26 cellular contexts compared by ENCODE assay signal in genomic region chr1:27077968-27078367, GRCh38.
DNase-seq lines count a peak whose midpoint lies in the region; ATAC-seq, FAIRE-seq and TF ChIP-seq lines count a peak whose summit lies in the region.
"Had no signal": no experiment of that assay in that cellular context is flagged by ENCODE, and none has a peak within 500 bp of the region (broad histone marks: within the 10 kb centered on the region; RNA-seq: fewer than 3 reads in every experiment).

No MANE protein-coding gene starts in this region.

- POLR2A ChIA-PET in HEK293 (lab: Yijun Ruan, JAX) (no interaction called here), K562 (lab: Yijun Ruan, JAX) (interaction anchor here (1.3 kb wide), 1 partner anchor 22 kb away, joined by 5 read pairs; no protein-coding TSS in a partner anchor)

- TF ChIP-seq CTCF in HEK293 (tag by site-specific recombination; IDR thresholded peaks at IDR 0.05) (no peak), K562 (IDR thresholded peaks at IDR 0.05 in 2 of 3, conservative IDR thresholded peaks at IDR 0.05 in 1 of 3; ENCODE audit: insufficient read depth in 2 of 3, low read depth in 1 of 3, low read length in 3 of 3) (no peak), GM13977 (IDR thresholded peaks at IDR 0.05; ENCODE audit: extremely low read depth, insufficient read depth, missing control alignments) (no peak)

- no peak for ATAC-seq in K562
- ATAC-seq in HG03342 (IDR thresholded peaks at IDR 0.05; ENCODE audit: unreplicated experiment): no peak
- no peak for ATAC-seq in GM19455 (IDR thresholded peaks at IDR 0.05; ENCODE audit: unreplicated experiment)
- ATAC-seq: A549; CD8-positive, alpha-beta T cell; GM12878 had no signal

- no peak overlapping the region for H3K4me2 ChIP-seq in K562 (ENCODE audit: insufficient read depth, low read length)
- H3K4me2 ChIP-seq: A549; BLaER1 treated with 17β-estradiol and CSF1 and Interleukin-3, amounts not matched to agents 10 nM and 100 nM had no signal

- WGBS in K562 (ENCODE audit: insufficient coverage, low coverage, missing lambda C conversion rate): 20% methylated on average over 4 of the region's 7 CpGs

- TF ChIP-seq POLR2A in K562 (conservative IDR thresholded peaks at IDR 0.05): no peak

- no peak for TF ChIP-seq EP300 in K562 (IDR thresholded peaks at IDR 0.05; ENCODE audit: low read length)

- H3K4me1 ChIP-seq in HEK293 (ENCODE audit: control insufficient read depth, insufficient read depth, low read length): no peaks in the 10 kb centered on the region
- H3K4me1 ChIP-seq in K562 (replicated peaks in 1 of 2; ENCODE audit: control insufficient read depth in 2 of 2, insufficient read depth in 2 of 2, low read length in 2 of 2): peaks cover 21 to 22% of the 10 kb centered on the region in 2 experiments

- H3K79me2 ChIP-seq in K562 (ENCODE audit: control insufficient read depth, insufficient read depth, low read length): no peaks in the 10 kb centered on the region

- no peaks in the 10 kb centered on the region for H3K9me1 ChIP-seq in K562 (ENCODE audit: control insufficient read depth, insufficient read depth, low read length)

- no peaks in the 10 kb centered on the region for H3K9me3 ChIP-seq in HEK293 (ENCODE audit: control insufficient read depth, insufficient read depth, low read depth, low read length)
- H3K9me3 ChIP-seq in K562 (replicated peaks; ENCODE audit: control insufficient read depth, insufficient read depth, low read depth, low read length): no peaks in the 10 kb centered on the region
- H3K9me3 ChIP-seq: A549; BLaER1 treated with 17β-estradiol and CSF1 and Interleukin-3, amounts not matched to agents 10 nM and 100 nM had no signal

- no peak overlapping the region for H3K4me3 ChIP-seq in HEK293 (ENCODE audit: low read depth, low read length)
- H3K4me3 ChIP-seq in K562: no peak overlapping the region
- H3K4me3 ChIP-seq: A549; BLaER1 treated with 17β-estradiol and CSF1 and Interleukin-3, amounts not matched to agents 10 nM and 100 nM; GM12878 had no signal

- H3K36me3 ChIP-seq in HEK293 (ENCODE audit: control insufficient read depth in 2 of 2, insufficient read depth in 1 of 2, low read length in 2 of 2) (no peaks in the 10 kb centered on the region), K562 (ENCODE audit: control insufficient read depth, insufficient read depth, low read length) (no peaks in the 10 kb centered on the region)
- H3K36me3 ChIP-seq: BLaER1 treated with 17β-estradiol and CSF1 and Interleukin-3, amounts not matched to agents 10 nM and 100 nM had no signal

- FAIRE-seq in K562 (lab: Jason Lieb, UNC): no peak
- FAIRE-seq: A549, GM12878, GM12892, GM19239 had no signal

- CTCF ChIA-PET in HEK293 (lab: Yijun Ruan, JAX) (interaction anchor here (0.6 to 2.0 kb wide), 6 partner anchors 19 to 281 kb away, joined by 3 to 17 read pairs (median 11); no protein-coding TSS in a partner anchor), K562 (lab: Yijun Ruan, JAX; ENCODE audit: low intra/inter-chr PET ratio) (no interaction called here)

- H3K27me3 ChIP-seq in K562 (ENCODE audit: control insufficient read depth in 2 of 2, insufficient read depth in 2 of 2, low read length in 2 of 2): no peaks in the 10 kb centered on the region
- H3K27me3 ChIP-seq: BLaER1 treated with 17β-estradiol and CSF1 and Interleukin-3, amounts not matched to agents 10 nM and 100 nM had no signal

- DNase-seq in K562 (ENCODE audit: extremely low read depth in 1 of 4, low spot score in 3 of 4): no peak
- DNase-seq in left kidney (ENCODE audit: low read depth, low spot score): peak; percentile 26
- peak; percentile 60 for DNase-seq in putamen (ENCODE audit: low spot score)
- DNase-seq in GM13977 (ENCODE audit: low spot score): no peak
- no peak for DNase-seq in COLO668 (lab: John Stamatoyannopoulos, UW; ENCODE audit: unreplicated experiment)
- DNase-seq: AML-193; CD4-positive, alpha-beta T cell; CD8-positive, alpha-beta T cell; COR-L47; DMS 273 treated with DMSO at 0.1 percent for 48 hours; DMS153; DMS53; DMS79; DND-41; EL; GDM1 had no signal

- TF ChIP-seq RAD21 in K562 (CRISPR knock-in tag; conservative IDR thresholded peaks at IDR 0.05 in 1 of 2, IDR thresholded peaks at IDR 0.05 in 1 of 2): no peak

- intact Hi-C loops in K562 (cut with micrococcal nuclease): no loop called here

- no peaks in the 10 kb centered on the region for H4K20me1 ChIP-seq in K562 (replicated peaks; ENCODE audit: control insufficient read depth, insufficient read depth, low read length)
- H4K20me1 ChIP-seq: BLaER1 treated with 17β-estradiol and CSF1 and Interleukin-3, amounts not matched to agents 10 nM and 100 nM had no signal

- peak overlapping the region; percentile 23; the same call in 1 of the 2 replicates for H2AFZ ChIP-seq in K562 (ENCODE audit: low read depth, low read length)

- in situ Hi-C loops in K562 (cut with MboI) (no loop called here), GM13977 (cut with MboI; ENCODE audit: low pct_unique_long_range_greater_than_20kb, low sequenced_read_pairs, unreplicated experiment) (no loop called here)

- no peak overlapping the region for H3K9ac ChIP-seq in K562 (ENCODE audit: insufficient read depth in 1 of 2, low read depth in 2 of 2, low read length in 2 of 2)
- H3K9ac ChIP-seq: BLaER1 treated with 17β-estradiol and CSF1 and Interleukin-3, amounts not matched to agents 10 nM and 100 nM had no signal

- no TSS peak for BruUV-seq in K562 (replicated peaks; lab: Mats Ljungman, UMichigan)

- no peak overlapping the region for H3K27ac ChIP-seq in HEK293 (ENCODE audit: extremely low read depth, low read depth, low read length)
- H3K27ac ChIP-seq in K562 (ENCODE audit: extremely low read depth, low read depth, low read length): no peak overlapping the region
- H3K27ac ChIP-seq: 22Rv1; A549; BLaER1 treated with 17β-estradiol and CSF1 and Interleukin-3, amounts not matched to agents 10 nM and 100 nM; C4-2B had no signal

TF ChIP-seq in HEK293, 187 proteins besides CTCF, POLR2A, EP300 and RAD21:
- TF ChIP-seq ZNF404 (tag by site-specific recombination; IDR thresholded peaks at IDR 0.05) (no peak), ZNF112 (tag by site-specific recombination; IDR thresholded peaks at IDR 0.05) (no peak), ZFHX2 (tag by site-specific recombination; conservative IDR thresholded peaks at IDR 0.05) (peak; percentile 51; the same call in 1 of the 2 replicates), GFI1B (tag by site-specific recombination; IDR thresholded peaks at IDR 0.05) (no peak), EGR2 (tag by site-specific recombination; IDR thresholded peaks at IDR 0.05; ENCODE audit: low read depth) (peak; percentile 83)
TF ChIP-seq in HEK293: peak in this region for 2.

TF ChIP-seq in K562, 482 proteins besides CTCF, POLR2A, EP300 and RAD21:
- TF ChIP-seq EGR1 (conservative IDR thresholded peaks at IDR 0.05) (peak; percentile 75), MEIS2 (IDR thresholded peaks at IDR 0.05; ENCODE audit: partially characterized antibody) (peak; percentile 12), NFRKB (IDR thresholded peaks at IDR 0.05; ENCODE audit: low read depth) (no peak)

Comparison
In these comparisons a context has a peak if more than half of its experiments do, and no peak if none do; other contexts are left out.
1. DNase-seq: peak in left kidney (single experiment) and putamen (single experiment); none in K562 (0 of 4), GM13977 (single experiment) and COLO668 (single experiment).